In genomic region chr18:77030201-77030600, GRCh38 we compare ENCODE assay signal across 17 cellular contexts.
DNase-seq lines count a peak whose midpoint lies in the region; ATAC-seq and TF ChIP-seq lines count a peak whose summit lies in the region.
"Had no signal": no experiment of that assay in that cellular context is flagged by ENCODE, and none has a peak within 500 bp of the region (broad histone marks: within the 10 kb centered on the region; RNA-seq: fewer than 3 reads in every experiment).

No MANE protein-coding gene starts in this region.

- ATAC-seq in activated T-helper 17 cell treated with anti-CD3 and anti-CD28 coated beads, Interleukin-2, amount 50 U/mL, for 72 hours (replicated peaks), result no peak
- no peak for ATAC-seq in central memory CD8-positive, alpha-beta T cell (replicated peaks; ENCODE audit: extremely low read depth, poor library complexity, severe bottlenecking)
- ATAC-seq in natural killer cell, result no peak
- no peak for ATAC-seq in GM18909 (IDR thresholded peaks at IDR 0.05; ENCODE audit: poor library complexity, unreplicated experiment)

- no peaks in the 10 kb centered on the region for H3K27me3 Mint-ChIP-seq in activated T-helper 17 cell treated with anti-CD3 and anti-CD28 coated beads, Interleukin-2, amount 50 U/mL, for 72 hours
- H3K27me3 Mint-ChIP-seq in central memory CD8-positive, alpha-beta T cell, result no peaks in the 10 kb centered on the region
- H3K27me3 Mint-ChIP-seq in natural killer cell (ENCODE audit: low read depth in 2 of 2), result no peaks in the 10 kb centered on the region

- no peak overlapping the region for H3K4me3 Mint-ChIP-seq in activated T-helper 17 cell treated with anti-CD3 and anti-CD28 coated beads, Interleukin-2, amount 50 U/mL, for 72 hours
- H3K4me3 Mint-ChIP-seq in central memory CD8-positive, alpha-beta T cell, result no peak overlapping the region
- no peak overlapping the region for H3K4me3 Mint-ChIP-seq in natural killer cell
- H3K4me3 Mint-ChIP-seq: H9 had no signal

- no peaks in the 10 kb centered on the region for H3K9me3 Mint-ChIP-seq in activated T-helper 17 cell treated with anti-CD3 and anti-CD28 coated beads, Interleukin-2, amount 50 U/mL, for 72 hours
- H3K9me3 Mint-ChIP-seq in central memory CD8-positive, alpha-beta T cell, result no peaks in the 10 kb centered on the region
- H3K9me3 Mint-ChIP-seq in natural killer cell, result no peaks in the 10 kb centered on the region

- H3K36me3 Mint-ChIP-seq in activated T-helper 17 cell treated with anti-CD3 and anti-CD28 coated beads, Interleukin-2, amount 50 U/mL, for 72 hours (ENCODE audit: low read depth), result peaks cover 35% of the 10 kb centered on the region
- peaks cover 42% of the 10 kb centered on the region for H3K36me3 Mint-ChIP-seq in central memory CD8-positive, alpha-beta T cell (ENCODE audit: insufficient read depth)
- H3K36me3 Mint-ChIP-seq in natural killer cell, result peaks cover 7% of the 10 kb centered on the region

- intact Hi-C loops in natural killer cell (cut with micrococcal nuclease), result no loop called here

- no peak for TF ChIP-seq CTCF in natural killer cell (IDR thresholded peaks at IDR 0.05)

- DNase-seq in central memory CD8-positive, alpha-beta T cell (ENCODE audit: low spot score in 2 of 2), result no peak
- DNase-seq in natural killer cell, result no peak
- DNase-seq in mucosa of gallbladder (ENCODE audit: low spot score), result no peak
- DNase-seq in NCI-H1048 (lab: John Stamatoyannopoulos, UW), result no peak
- DNase-seq: DMS79, H9, KG1, NCI-H1417, NCI-H187 treated with DMSO at 0.1 percent for 48 hours, NCI-H226, NCI-H524, SIG-M5 had no signal

- H3K4me1 Mint-ChIP-seq in activated T-helper 17 cell treated with anti-CD3 and anti-CD28 coated beads, Interleukin-2, amount 50 U/mL, for 72 hours, result peaks cover 20% of the 10 kb centered on the region
- peaks cover 57% of the 10 kb centered on the region for H3K4me1 Mint-ChIP-seq in central memory CD8-positive, alpha-beta T cell
- peaks cover 65 to 69% of the 10 kb centered on the region in 2 donors for H3K4me1 Mint-ChIP-seq in natural killer cell

- H3K27ac Mint-ChIP-seq in activated T-helper 17 cell treated with anti-CD3 and anti-CD28 coated beads, Interleukin-2, amount 50 U/mL, for 72 hours, result peak overlapping the region; percentile 46
- H3K27ac Mint-ChIP-seq in central memory CD8-positive, alpha-beta T cell (ENCODE audit: low read depth), result peak overlapping the region; percentile 46
- peak overlapping the region; percentile 70 to 83 for H3K27ac Mint-ChIP-seq in natural killer cell
- H3K27ac Mint-ChIP-seq: H9 had no signal

- H3K27ac ChIP-seq in temporal lobe (ENCODE audit: low read depth, low read length), result peak overlapping the region; percentile 86
- H3K27ac ChIP-seq: BLaER1 treated with 17β-estradiol and CSF1 and Interleukin-3, amounts not matched to agents 10 nM and 100 nM; RWPE1 had no signal
